Comparison of ENCODE assay signal across 9 cellular contexts in genomic region chr1:11563560-11564069, GRCh38.
DNase-seq lines count a peak whose midpoint lies in the region; ATAC-seq and TF ChIP-seq lines count a peak whose summit lies in the region.
"Had no signal": no experiment of that assay in that cellular context is flagged by ENCODE, and none has a peak within 500 bp of the region (broad histone marks: within the 10 kb centered on the region; RNA-seq: fewer than 3 reads in every experiment).

No MANE protein-coding gene starts in this region.

- H3K9me3 Mint-ChIP-seq in naive thymus-derived CD8-positive, alpha-beta T cell = peaks cover 0 to 2% (median 0%) of the 10 kb centered on the region in 9 donors
- H3K9me3 Mint-ChIP-seq in CD14-positive monocyte = peaks cover 0 to 3% (median 0%) of the 10 kb centered on the region in 7 donors
- H3K9me3 Mint-ChIP-seq: activated T-helper 2 cell treated with anti-CD3 and anti-CD28 coated beads, Interferon-gamma antibody, Interleukin-2, Interleukin-4, amounts not matched to agents 10 μg/mL and 5 μg/mL and 100 μg/mL, durations not matched to agents 14 hours and 24 hours and 36 hours had no signal

- peak; percentile 66; the same call in 2 of the 3 replicates for ATAC-seq in SK-N-SH treated with all-trans-retinoic acid at 6 μM for 48 hours
- no peak for ATAC-seq in naive thymus-derived CD8-positive, alpha-beta T cell

- POLR2A ChIA-PET in naive thymus-derived CD8-positive, alpha-beta T cell (lab: Charles Lee) = no interaction called here

- DNase-seq in EL (peak; percentile 3), NCI-H1436 treated with DMSO at 0.1 percent for 48 hours (lab: John Stamatoyannopoulos, UW) (peak; percentile 78), kidney tubule cell (ENCODE audit: low spot score) (peak; percentile 42), anterior cingulate cortex (lab: John Stamatoyannopoulos, UW) (no peak), CD14-positive monocyte (ENCODE audit: low spot score) (no peak)
- DNase-seq in naive thymus-derived CD8-positive, alpha-beta T cell = no peak
- DNase-seq in activated naive CD4-positive, alpha-beta T cell treated with Interleukin-2 at 50 U/mL for 16 hours = no peak

- no peaks in the 10 kb centered on the region for H3K36me3 Mint-ChIP-seq in naive thymus-derived CD8-positive, alpha-beta T cell
- H3K36me3 Mint-ChIP-seq in CD14-positive monocyte = no peaks in the 10 kb centered on the region

- intact Hi-C loops in CD14-positive monocyte (cut with micrococcal nuclease) = no loop called here

- no peak for TF ChIP-seq CTCF in CD14-positive monocyte (IDR thresholded peaks at IDR 0.05)

- no peak overlapping the region for H3K27ac Mint-ChIP-seq in naive thymus-derived CD8-positive, alpha-beta T cell
- H3K27ac Mint-ChIP-seq in CD14-positive monocyte = no peak overlapping the region
- H3K27ac Mint-ChIP-seq: activated T-helper 2 cell treated with anti-CD3 and anti-CD28 coated beads, Interferon-gamma antibody, Interleukin-2, Interleukin-4, amounts not matched to agents 10 μg/mL and 5 μg/mL and 100 μg/mL, durations not matched to agents 14 hours and 24 hours and 36 hours had no signal

- peaks cover 12 to 37% (median 15%) of the 10 kb centered on the region in 5 donors for H3K27me3 Mint-ChIP-seq in naive thymus-derived CD8-positive, alpha-beta T cell
- peaks cover 2 to 10% (median 8%) of the 10 kb centered on the region in 3 donors for H3K27me3 Mint-ChIP-seq in CD14-positive monocyte (ENCODE audit: low read depth in 3 of 3)

- peaks cover 0 to 2% (median 0%) of the 10 kb centered on the region in 4 donors for H3K4me1 Mint-ChIP-seq in naive thymus-derived CD8-positive, alpha-beta T cell
- peaks cover 4% of the 10 kb centered on the region for H3K4me1 Mint-ChIP-seq in CD14-positive monocyte

- no peak overlapping the region for H3K4me3 Mint-ChIP-seq in naive thymus-derived CD8-positive, alpha-beta T cell
- H3K4me3 Mint-ChIP-seq in CD14-positive monocyte = no peak overlapping the region

TF ChIP-seq in SK-N-SH treated with all-trans-retinoic acid at 6 μM for 48 hours, 23 proteins besides CTCF, POLR2A, EP300 and RAD21:
- TF ChIP-seq, protein P1, sequence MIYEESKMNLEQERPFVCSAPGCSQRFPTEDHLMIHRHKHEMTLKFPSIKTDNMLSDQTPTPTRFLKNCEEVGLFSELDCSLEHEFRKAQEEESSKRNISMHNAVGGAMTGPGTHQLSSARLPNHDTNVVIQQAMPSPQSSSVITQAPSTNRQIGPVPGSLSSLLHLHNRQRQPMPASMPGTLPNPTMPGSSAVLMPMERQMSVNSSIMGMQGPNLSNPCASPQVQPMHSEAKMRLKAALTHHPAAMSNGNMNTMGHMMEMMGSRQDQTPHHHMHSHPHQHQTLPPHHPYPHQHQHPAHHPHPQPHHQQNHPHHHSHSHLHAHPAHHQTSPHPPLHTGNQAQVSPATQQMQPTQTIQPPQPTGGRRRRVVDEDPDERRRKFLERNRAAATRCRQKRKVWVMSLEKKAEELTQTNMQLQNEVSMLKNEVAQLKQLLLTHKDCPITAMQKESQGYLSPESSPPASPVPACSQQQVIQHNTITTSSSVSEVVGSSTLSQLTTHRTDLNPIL (CRISPR knock-in tag; IDR thresholded peaks at IDR 0.05; ENCODE audit: low read depth) = no peak
- TF ChIP-seq ZNF70 (CRISPR knock-in tag; IDR thresholded peaks at IDR 0.05) (no peak), TCF4 (CRISPR knock-in tag; IDR thresholded peaks at IDR 0.05; ENCODE audit: borderline replicate concordance) (peak; percentile 92)

Comparison
In these comparisons a context has a peak if more than half of its experiments do, and no peak if none do; other contexts are left out.
1. DNase-seq: peak in EL (single experiment), NCI-H1436 treated with DMSO at 0.1 percent for 48 hours (single experiment) and kidney tubule cell (single experiment); none in naive thymus-derived CD8-positive, alpha-beta T cell (0 of 10), activated naive CD4-positive, alpha-beta T cell treated with Interleukin-2 at 50 U/mL for 16 hours (single experiment), anterior cingulate cortex (0 of 58) and CD14-positive monocyte (single experiment).